12 cellular contexts compared by ENCODE assay signal in genomic region chr5:171390883-171391677, GRCh38. TPM values are rescaled to one million over a fixed set of nuclear protein-coding genes. Genes with fewer than 3 reads are reported as not detected.
A peak's percentile ranks its signal among the peaks of the same experiment; 100 is the strongest.
DNase-seq lines count a peak whose midpoint lies in the region; ATAC-seq and TF ChIP-seq lines count a peak whose summit lies in the region.
"Had no signal": no experiment of that assay in that cellular context is flagged by ENCODE, and none has a peak within 500 bp of the region (broad histone marks: within the 10 kb centered on the region; RNA-seq: fewer than 3 reads in every experiment).

No MANE protein-coding gene starts in this region.

- CTCF ChIA-PET in activated naive CD4-positive, alpha-beta T cell treated with anti-CD3 and anti-CD28 coated beads for 36 hours (lab: Charles Lee): no interaction called here

- no peak for TF ChIP-seq POLR2A in spleen (IDR thresholded peaks at IDR 0.05)

- no peak for ATAC-seq in HG02642 (IDR thresholded peaks at IDR 0.05; ENCODE audit: poor library complexity, unreplicated experiment)

- intact Hi-C loops in activated naive CD4-positive, alpha-beta T cell treated with anti-CD3 and anti-CD28 coated beads for 36 hours (cut with micrococcal nuclease): loop anchor here (5.0 kb wide), 1 partner anchor 566 kb away; no protein-coding TSS in a partner anchor
- intact Hi-C loops in spleen (cut with DNase I; ENCODE audit: low total_unique reads): no loop called here

- H3K4me1 ChIP-seq in fibroblast of lung (ENCODE audit: control insufficient read depth, extremely low read depth, insufficient read depth, low read length) (no peaks in the 10 kb centered on the region), spleen (peaks cover 29 to 78% (median 50%) of the 10 kb centered on the region in 6 donors)

- no peak overlapping the region for H3K27ac ChIP-seq in fibroblast of lung (ENCODE audit: insufficient read depth, low read length)
- H3K27ac ChIP-seq in spleen: peak overlapping the region in 2 of 8 donors; percentile 11 to 31

- H3K9me3 Mint-ChIP-seq in activated naive CD4-positive, alpha-beta T cell treated with anti-CD3 and anti-CD28 coated beads for 36 hours: no peaks in the 10 kb centered on the region

- peaks cover 58% of the 10 kb centered on the region for H3K4me1 Mint-ChIP-seq in activated naive CD4-positive, alpha-beta T cell treated with anti-CD3 and anti-CD28 coated beads for 36 hours (ENCODE audit: low read depth)

- H3K36me3 Mint-ChIP-seq in activated naive CD4-positive, alpha-beta T cell treated with anti-CD3 and anti-CD28 coated beads for 36 hours (ENCODE audit: low read depth): peaks cover 68% of the 10 kb centered on the region

- H3K27me3 ChIP-seq in fibroblast of lung (ENCODE audit: control insufficient read depth, insufficient read depth, low read length) (no peaks in the 10 kb centered on the region), spleen (replicated peaks in 1 of 7) (no peaks in the 10 kb centered on the region)

- DNase-seq in activated naive CD4-positive, alpha-beta T cell treated with anti-CD3 and anti-CD28 coated beads for 36 hours: peak; percentile 21
- DNase-seq in activated naive CD4-positive, alpha-beta T cell treated with Interleukin-2 at 50 U/mL for 16 hours: no peak
- DNase-seq in RKO (ENCODE audit: low spot score): peak; percentile 37
- DNase-seq in fibroblast of lung (ENCODE audit: low read depth in 2 of 2): no peak
- DNase-seq in spleen: peak; percentile 47
- DNase-seq in HT-29 (ENCODE audit: low spot score): no peak
- no peak for DNase-seq in NCI-H524 (lab: John Stamatoyannopoulos, UW)
- DNase-seq: C1 segment of cervical spinal cord, NCI-H187 treated with DMSO at 0.1 percent for 48 hours, substantia nigra, T-helper 9 cell had no signal

- no peaks in the 10 kb centered on the region for H3K9me3 ChIP-seq in fibroblast of lung (ENCODE audit: control insufficient read depth, insufficient read depth, low read depth, low read length)
- H3K9me3 ChIP-seq in spleen: no peaks in the 10 kb centered on the region

- H3K27me3 Mint-ChIP-seq in activated naive CD4-positive, alpha-beta T cell treated with anti-CD3 and anti-CD28 coated beads for 36 hours (ENCODE audit: low read depth): no peaks in the 10 kb centered on the region

- H3K36me3 ChIP-seq in fibroblast of lung (ENCODE audit: control insufficient read depth, insufficient read depth, low read length) (peaks cover 23% of the 10 kb centered on the region), spleen (peaks cover 0 to 59% (median 46%) of the 10 kb centered on the region in 6 donors)

- 57 to 65% (median 61%) methylated on average over 8 of the region's 8 CpGs for WGBS in spleen, 5 donors

- peak overlapping the region; percentile 86 for H3K4me2 ChIP-seq in fibroblast of lung (ENCODE audit: extremely low read depth, insufficient read depth, low read length)

- peaks cover 27% of the 10 kb centered on the region for H4K20me1 ChIP-seq in fibroblast of lung (ENCODE audit: control insufficient read depth, extremely low read depth, insufficient read depth, low read length)

- H3K27ac Mint-ChIP-seq in activated naive CD4-positive, alpha-beta T cell treated with anti-CD3 and anti-CD28 coated beads for 36 hours: peak overlapping the region; percentile 73

- H2AFZ ChIP-seq in fibroblast of lung (ENCODE audit: low read length): no peak overlapping the region

- H3K79me2 ChIP-seq in fibroblast of lung (ENCODE audit: control insufficient read depth, insufficient read depth, low read length): peaks cover 84% of the 10 kb centered on the region

- H3K4me3 Mint-ChIP-seq in activated naive CD4-positive, alpha-beta T cell treated with anti-CD3 and anti-CD28 coated beads for 36 hours: peak overlapping the region; percentile 98

- H3K4me3 ChIP-seq in fibroblast of lung (replicated peaks in 1 of 4; ENCODE audit: control extremely low read depth in 1 of 4, insufficient read depth in 1 of 4, low read depth in 3 of 4, low read length in 4 of 4) (peak overlapping the region; percentile 79 to 95 (median 90)), spleen (peak overlapping the region in 1 of 8 donors; percentile 76)

- no peak for TF ChIP-seq CTCF in fibroblast of lung (conservative IDR thresholded peaks at IDR 0.05 in 1 of 2, IDR thresholded peaks at IDR 0.05 in 1 of 2; ENCODE audit: low read depth in 1 of 2, low read length in 2 of 2)
- no peak for TF ChIP-seq CTCF in spleen (IDR thresholded peaks at IDR 0.05 in 8 of 11, conservative IDR thresholded peaks at IDR 0.05 in 3 of 11)

- no peak overlapping the region for H3K9ac ChIP-seq in fibroblast of lung (ENCODE audit: insufficient read depth, low read length)

RNA-seq across cellular contexts. Expression of gene NPM1, which starts 3.4 kb away (rescaled TPM):
- total RNA-seq in activated naive CD4-positive, alpha-beta T cell treated with anti-CD3 and anti-CD28 coated beads for 36 hours: 1,000 to 10,000 TPM; 3,194 to 3,467 TPM
- total RNA-seq in fibroblast of lung: 1,067 and 1,412 TPM in 2 replicates
- polyA plus RNA-seq in fibroblast of lung: 4,158 and 5,062 TPM in 2 replicates
- 2,217 and 3,001 TPM in 2 replicates for polyA plus RNA-seq in fibroblast of lung (2012)
- polyA minus RNA-seq in fibroblast of lung (ENCODE audit: low replicate concordance): 359 and 452 TPM in 2 replicates
- 100 to 1,000 TPM; 441 to 681 (median 572) TPM for total RNA-seq in spleen
- 1,000 to 10,000 TPM; 1,521 to 2,472 (median 2,090) TPM for polyA plus RNA-seq in spleen
- total RNA-seq in HT-29 (2014; rRNA removed; shearing (Covaris generic)): 896 and 936 TPM in 2 replicates

RNA-seq across cellular contexts. Expression of gene FGF18, which starts 28.4 kb away (rescaled TPM):
- under 1 TPM in 1 of 2 experiments, not detected in 1; 0.17 TPM for total RNA-seq in activated naive CD4-positive, alpha-beta T cell treated with anti-CD3 and anti-CD28 coated beads for 36 hours
- 8.0 and 19.3 TPM in 2 replicates for total RNA-seq in fibroblast of lung
- polyA plus RNA-seq in fibroblast of lung: 0.33 and 2.0 TPM in 2 replicates
- 0.49 and 3.6 TPM in 2 replicates for polyA plus RNA-seq in fibroblast of lung (2012)
- polyA minus RNA-seq in fibroblast of lung (ENCODE audit: low replicate concordance): 2.6 TPM in 1 of 2 replicates, not detected in the other
- under 1 TPM in 6 of 7 donors, not detected in 1; 0.22 to 0.74 (median 0.33) TPM for total RNA-seq in spleen
- polyA plus RNA-seq in spleen: under 1 TPM; 0.32 to 0.74 (median 0.33) TPM
- 0.37 and 0.58 TPM in 2 replicates for total RNA-seq in HT-29 (2014; rRNA removed; shearing (Covaris generic))

Comparison
In these comparisons a context has a peak if more than half of its experiments do, and no peak if none do; other contexts are left out.
1. DNase-seq: peak in activated naive CD4-positive, alpha-beta T cell treated with anti-CD3 and anti-CD28 coated beads for 36 hours (single experiment), RKO (single experiment) and spleen (single experiment); none in activated naive CD4-positive, alpha-beta T cell treated with Interleukin-2 at 50 U/mL for 16 hours (single experiment), fibroblast of lung (0 of 2), HT-29 (single experiment) and NCI-H524 (0 of 2).